ENCODE assay signal across 8 cellular contexts in the genomic region with DNA sequence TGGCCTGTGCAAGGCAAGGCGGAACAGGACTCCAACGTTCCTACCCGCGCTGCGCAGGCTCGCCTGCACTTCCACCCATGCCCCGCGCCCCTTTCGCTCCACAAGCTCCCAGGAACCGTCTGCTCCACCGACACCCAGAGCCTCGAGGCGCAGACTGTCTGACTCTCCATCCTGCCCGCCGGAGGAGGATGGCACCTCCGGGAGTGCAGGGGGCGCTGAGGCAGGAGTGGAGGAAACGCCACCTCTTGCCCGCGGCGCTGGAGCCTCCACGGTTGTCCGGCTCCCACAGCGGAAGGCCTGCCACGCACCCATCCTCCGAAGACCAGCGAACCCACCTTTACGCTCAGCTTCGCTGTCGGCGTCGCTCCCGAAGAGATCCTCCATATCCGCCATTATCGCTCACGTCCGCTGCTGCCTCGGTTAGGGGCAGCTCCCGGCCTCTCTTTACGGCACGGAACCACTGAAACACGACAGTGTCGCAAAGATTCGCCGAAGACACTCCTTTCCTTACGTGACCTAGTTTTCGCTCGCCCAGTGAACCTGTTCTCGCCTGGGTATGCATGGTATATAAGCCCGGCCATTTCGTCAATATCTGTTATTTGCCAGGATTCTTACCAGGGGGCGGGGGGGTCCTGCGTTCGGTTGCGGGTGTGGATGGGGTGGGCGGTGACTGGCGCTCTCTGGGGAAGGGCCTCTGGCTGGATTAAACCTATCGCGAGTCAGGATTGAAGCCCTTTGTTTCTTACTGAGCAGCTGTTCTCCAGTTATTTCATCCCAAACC. TPM values are rescaled to one million over a fixed set of nuclear protein-coding genes. Genes with fewer than 3 reads are reported as not detected.
DNase-seq lines count a peak whose midpoint lies in the region; ATAC-seq and TF ChIP-seq lines count a peak whose summit lies in the region.

A gene (minus strand): TSS at position 426 of the 781 bp plus-strand sequence. CDS start 33 bp downstream, at position 393.

- intact Hi-C loops in PC-3 (cut with micrococcal nuclease) = no loop called here

- H3F3A ChIP-seq in PC-3 (ENCODE audit: low read length, unreplicated experiment) = no peaks in the 10 kb centered on the region

- H3K9me3 ChIP-seq in PC-3 (ENCODE audit: low read length) (no peaks in the 10 kb centered on the region), muscle layer of duodenum (ENCODE audit: control insufficient read depth in 1 of 2, low read length in 2 of 2) (peaks cover 0 to 10% of the 10 kb centered on the region in 2 donors)

- TF ChIP-seq CTCF in PC-3 (conservative IDR thresholded peaks at IDR 0.05; ENCODE audit: low read depth, low read length) = peak; percentile 54

- CTCF ChIA-PET in PC-3 (lab: Charles Lee) = interaction anchor here (0.6 kb wide), 1 partner anchor 259 kb away, joined by 4 read pairs; no protein-coding TSS in a partner anchor

- H3K27ac ChIP-seq in PC-3 (ENCODE audit: low read length) (peak within 1 kb of the TSS; percentile 70), muscle layer of duodenum (ENCODE audit: low read length) (peak within 1 kb of the TSS; percentile 84)

- peak; percentile 90 for ATAC-seq in GM21619 (IDR thresholded peaks at IDR 0.05; ENCODE audit: unreplicated experiment)
- ATAC-seq in PC-3 = peak; percentile 77
- ATAC-seq in esophagus mucosa = peak; percentile 98

- peak within 1 kb of the TSS; percentile 97 for H3K4me3 ChIP-seq in Jurkat, Clone E6-1 (ENCODE audit: low read length)
- H3K4me3 ChIP-seq in PC-3 (ENCODE audit: low read length) = peak within 1 kb of the TSS; percentile 94
- peak within 1 kb of the TSS; percentile 89 to 91 for H3K4me3 ChIP-seq in muscle layer of duodenum (ENCODE audit: low read depth in 1 of 2, low read length in 2 of 2)

- H4K20me1 ChIP-seq in PC-3 (ENCODE audit: low read length) = no peaks in the 10 kb centered on the region

- H3K9ac ChIP-seq in PC-3 (ENCODE audit: low read length) = peak within 1 kb of the TSS; percentile 91

- peaks cover 57% of the 10 kb centered on the region for H3K79me2 ChIP-seq in PC-3 (ENCODE audit: low read length)

- peak within 1 kb of the TSS; percentile 88 for H2AFZ ChIP-seq in PC-3 (ENCODE audit: low read length)

- H3K9me2 ChIP-seq in PC-3 (replicated peaks; ENCODE audit: low read length) = no peaks in the 10 kb centered on the region

- H3K27me3 ChIP-seq in PC-3 (ENCODE audit: low read length) (no peaks in the 10 kb centered on the region), muscle layer of duodenum (ENCODE audit: low read depth, low read length) (no peaks in the 10 kb centered on the region)

- POLR2A ChIA-PET in PC-3 (lab: Charles Lee; ENCODE audit: unreplicated experiment) = interaction anchor here (0.9 to 1.1 kb wide), 2 partner anchors 23 to 208 kb away, joined by 3 to 12 read pairs; no protein-coding TSS in a partner anchor

- BruUV-seq in PC-3 (replicated peaks; lab: Mats Ljungman, UMichigan) = TSS peak; percentile 87

- H3K36me3 ChIP-seq in PC-3 (ENCODE audit: low read depth, low read length) (peaks cover 4% of the 10 kb centered on the region; the same call in 1 of the 2 replicates), muscle layer of duodenum (ENCODE audit: control insufficient read depth in 1 of 2, insufficient read depth in 2 of 2, low read length in 2 of 2) (no peaks in the 10 kb centered on the region)

- DNase-seq in DMS53 treated with DMSO at 0.1 percent for 48 hours (lab: John Stamatoyannopoulos, UW; ENCODE audit: unreplicated experiment) (peak; percentile 85), PC-3 (peak; percentile 94)
- DNase-seq in Jurkat, Clone E6-1 (ENCODE audit: low read depth, low spot score) = peak; percentile 98
- peak; percentile 79 for DNase-seq in activated T-cell treated with anti-CD3 and anti-CD28 coated beads, Interleukin-2, amount 50 U/mL, for 1 hour
- DNase-seq in stimulated activated CD8-positive, alpha-beta memory T cell treated with anti-CD3 and anti-CD28 coated beads, Interleukin-7, amount 100 ng/mL, for 4 hours (ENCODE audit: low read depth in 2 of 2) = peak; percentile 78 to 88

- H3K4me1 ChIP-seq in PC-3 (ENCODE audit: insufficient read depth, low read length) = peaks cover 15% of the 10 kb centered on the region
- H3K4me1 ChIP-seq in muscle layer of duodenum (ENCODE audit: control insufficient read depth in 1 of 2, insufficient read depth in 2 of 2, low read length in 2 of 2) = peaks cover 9 to 10% of the 10 kb centered on the region in 2 donors

- peak within 1 kb of the TSS; percentile 95 for H3K4me2 ChIP-seq in PC-3 (ENCODE audit: low read length)

RNA-seq across cellular contexts. Expression of the gene that starts here (rescaled TPM):
- 48.9 TPM for polyA plus RNA-seq in Jurkat, Clone E6-1 (2012; ENCODE audit: insufficient read depth, insufficient read length)
- total RNA-seq in PC-3 (2014; rRNA removed) = 24.1 and 32.4 TPM in 2 replicates
- total RNA-seq in esophagus mucosa = 16.8 TPM

Comparison
In these comparisons a context has a peak if more than half of its experiments do, and no peak if none do; other contexts are left out.
1. Peak in every context shown above with its lines: DNase-seq, ATAC-seq, H3K4me3 ChIP-seq and H3K27ac ChIP-seq.